25 cellular contexts compared by ENCODE assay signal in genomic region chr9:107861075-107861474, GRCh38.
A peak's percentile ranks its signal among the peaks of the same experiment; 100 is the strongest.
DNase-seq lines count a peak whose midpoint lies in the region; ATAC-seq and TF ChIP-seq lines count a peak whose summit lies in the region.
"Had no signal": no experiment of that assay in that cellular context is flagged by ENCODE, and none has a peak within 500 bp of the region (broad histone marks: within the 10 kb centered on the region; RNA-seq: fewer than 3 reads in every experiment).

No MANE protein-coding gene starts in this region.

- H3K4me1 ChIP-seq in H9 (ENCODE audit: insufficient read depth, low read length) (no peaks in the 10 kb centered on the region), neural progenitor cell (no peaks in the 10 kb centered on the region), lower lobe of right lung (no peaks in the 10 kb centered on the region)
- H3K4me1 ChIP-seq: Caco-2 had no signal

- CTCF ChIA-PET in WTC11 (lab: Charles Lee), result interaction anchor here (0.7 to 2.2 kb wide), 3 partner anchors 12 to 374 kb away, joined by 5 to 13 read pairs (median 6); no protein-coding TSS in a partner anchor

- H3K9ac ChIP-seq in H9 (ENCODE audit: extremely low read depth, insufficient read length, low read length) (no peak overlapping the region), neural progenitor cell (no peak overlapping the region)
- H3K9ac ChIP-seq: GM23248 had no signal

- peak; percentile 41; the same call in 1 of the 2 replicates for ATAC-seq in WTC11
- ATAC-seq in GM18873 (IDR thresholded peaks at IDR 0.05; ENCODE audit: low FRiP score, unreplicated experiment), result no peak
- no peak for ATAC-seq in lower lobe of right lung
- ATAC-seq: CD8-positive, alpha-beta T cell; HepG2; Panc1 had no signal

- POLR2A ChIA-PET in WTC11 (lab: Charles Lee), result no interaction called here

- H3F3A ChIP-seq in neural progenitor cell (ENCODE audit: low read depth), result no peaks in the 10 kb centered on the region

- no peak overlapping the region for H3K4me3 ChIP-seq in fibroblast of mammary gland (ENCODE audit: control insufficient read depth, low read depth, low read length)
- no peak overlapping the region for H3K4me3 ChIP-seq in neural progenitor cell
- H3K4me3 ChIP-seq in lower lobe of right lung, result no peak overlapping the region
- H3K4me3 ChIP-seq: GM23248 had no signal

- no peak overlapping the region for H3K18ac ChIP-seq in H9 (ENCODE audit: insufficient read length, low read depth, low read length)

- H3K27me3 Mint-ChIP-seq in H9 (ENCODE audit: low read depth), result no peaks in the 10 kb centered on the region
- no peaks in the 10 kb centered on the region for H3K27me3 Mint-ChIP-seq in WTC11 (ENCODE audit: low read depth)
- peaks cover 6% of the 10 kb centered on the region for H3K27me3 Mint-ChIP-seq in neural progenitor cell (ENCODE audit: insufficient read depth, low read depth)
- H3K27me3 Mint-ChIP-seq: B cell had no signal

- H3K79me2 ChIP-seq in H9 (ENCODE audit: insufficient read depth, low read length), result no peaks in the 10 kb centered on the region
- no peaks in the 10 kb centered on the region for H3K79me2 ChIP-seq in neural progenitor cell (ENCODE audit: low read depth)

- H3K4me3 Mint-ChIP-seq in H9 (no peak overlapping the region), WTC11 (no peak overlapping the region), neural progenitor cell (no peak overlapping the region)
- H3K4me3 Mint-ChIP-seq: B cell; CD8-positive, alpha-beta T cell had no signal

- no peak overlapping the region for H3K4ac ChIP-seq in H9 (ENCODE audit: low read depth, low read length)

- no peak overlapping the region for H3K27ac Mint-ChIP-seq in H9
- no peak overlapping the region for H3K27ac Mint-ChIP-seq in WTC11
- no peak overlapping the region for H3K27ac Mint-ChIP-seq in neural progenitor cell
- H3K27ac Mint-ChIP-seq: B cell; CD8-positive, alpha-beta T cell had no signal

- TF ChIP-seq CTCF in H9 (conservative IDR thresholded peaks at IDR 0.05) (peak; percentile 43; the same call in 1 of the 3 replicates), WTC11 (IDR thresholded peaks at IDR 0.05) (no peak), fibroblast of mammary gland (conservative IDR thresholded peaks at IDR 0.05; ENCODE audit: control insufficient read depth, insufficient read depth, low read depth, low read length) (peak; percentile 4), neural progenitor cell (IDR thresholded peaks at IDR 0.05) (peak; percentile 16), lower lobe of right lung (IDR thresholded peaks at IDR 0.05) (no peak)

- intact Hi-C loops in lower lobe of right lung (cut with DNase I), result no loop called here

- DNase-seq in H9, result no peak
- no peak for DNase-seq in WTC11 (ENCODE audit: low spot score)
- no peak for DNase-seq in fibroblast of mammary gland (ENCODE audit: low read depth)
- DNase-seq in neural progenitor cell (ENCODE audit: low spot score), result no peak
- DNase-seq in lower lobe of right lung, result no peak
- DNase-seq in DMS153 (lab: John Stamatoyannopoulos, UW), result no peak
- DNase-seq: Caco-2; CD8-positive, alpha-beta T cell; DMS79; EL; GDM1; GM23248; Kasumi-1; NCI-H1092 treated with DMSO at 0.1 percent for 48 hours; NCI-H1436; NCI-H1930; NCI-H2107; SHP77; T-helper 1 cell had no signal

- no peak overlapping the region for H4K8ac ChIP-seq in H9 (replicated peaks; ENCODE audit: insufficient read length, low read depth, low read length)

- H3K79me1 ChIP-seq in H9 (ENCODE audit: insufficient read depth, low read depth, low read length, poor library complexity, severe bottlenecking), result no peaks in the 10 kb centered on the region

- H2AK5ac ChIP-seq in H9 (ENCODE audit: insufficient read length, low read length), result no peak overlapping the region

- H2BK5ac ChIP-seq in H9 (ENCODE audit: insufficient read length, low read length), result no peak overlapping the region

- H3K23me2 ChIP-seq in H9 (ENCODE audit: insufficient read length, low read depth, low read length, poor library complexity, severe bottlenecking), result no peaks in the 10 kb centered on the region

- H3K36me3 ChIP-seq in neural progenitor cell (no peaks in the 10 kb centered on the region), lower lobe of right lung (no peaks in the 10 kb centered on the region)

- H2AFZ ChIP-seq in H9 (ENCODE audit: low read length), result no peak overlapping the region
- no peak overlapping the region for H2AFZ ChIP-seq in neural progenitor cell (replicated peaks)
- H2AFZ ChIP-seq: GM23248 had no signal

- H4K91ac ChIP-seq in H9 (ENCODE audit: insufficient read length, low read depth, low read length), result no peak overlapping the region

- H3K56ac ChIP-seq in H9 (ENCODE audit: insufficient read length, low read depth, low read length), result no peak overlapping the region

- H2BK20ac ChIP-seq in H9 (ENCODE audit: low read depth, low read length, poor library complexity, severe bottlenecking), result no peak overlapping the region

- H3K27me3 ChIP-seq in H9 (ENCODE audit: insufficient read depth, low read length), result no peaks in the 10 kb centered on the region
- H3K27me3 ChIP-seq in neural progenitor cell, result no peaks in the 10 kb centered on the region
- no peaks in the 10 kb centered on the region for H3K27me3 ChIP-seq in lower lobe of right lung (ENCODE audit: low read depth)

- H3K9me3 Mint-ChIP-seq in H9 (peaks cover 0 to 5% of the 10 kb centered on the region in 2 experiments; a peak in 3 of 5 replicates), WTC11 (peaks cover 5% of the 10 kb centered on the region; the same call in 1 of the 2 replicates), neural progenitor cell (peaks cover 3% of the 10 kb centered on the region)
- H3K9me3 Mint-ChIP-seq: CD8-positive, alpha-beta T cell had no signal

- H3K14ac ChIP-seq in H9 (ENCODE audit: insufficient read depth, low read length), result no peak overlapping the region

- H3T11ph ChIP-seq in H9 (ENCODE audit: low read length), result no peak overlapping the region

- H3K9me3 ChIP-seq in H9 (ENCODE audit: control insufficient read depth, low read depth, low read length) (no peaks in the 10 kb centered on the region), neural progenitor cell (ENCODE audit: low read depth) (no peaks in the 10 kb centered on the region), lower lobe of right lung (no peaks in the 10 kb centered on the region)
- H3K9me3 ChIP-seq: Caco-2 had no signal

- H3K36me3 Mint-ChIP-seq in H9 (ENCODE audit: insufficient read depth in 1 of 3, low read depth in 3 of 3) (peaks cover 0 to 5% (median 0%) of the 10 kb centered on the region in 3 experiments; a peak in 1 of 7 replicates), WTC11 (peaks cover 3% of the 10 kb centered on the region; the same call in 1 of the 2 replicates), neural progenitor cell (no peaks in the 10 kb centered on the region)
- H3K36me3 Mint-ChIP-seq: CD8-positive, alpha-beta T cell had no signal

- H3K27ac ChIP-seq in H9 (ENCODE audit: insufficient read length, low read depth, low read length) (no peak overlapping the region), neural progenitor cell (no peak overlapping the region), lower lobe of right lung (no peak overlapping the region)
- H3K27ac ChIP-seq: C4-2B, GM23248, RWPE1 had no signal

- H4K20me1 ChIP-seq in H9 (ENCODE audit: control insufficient read depth, insufficient read depth, insufficient read length), result no peaks in the 10 kb centered on the region
- no peaks in the 10 kb centered on the region for H4K20me1 ChIP-seq in neural progenitor cell (ENCODE audit: low read depth)

- H3K4me1 Mint-ChIP-seq in H9 (0 out of 4 replicates have a peak, but pooled peaks cover 0 to 6% of the 10 kb centered on the region in 2 experiments), WTC11 (peaks cover 3% of the 10 kb centered on the region; the same call in 1 of the 2 replicates), neural progenitor cell (no peaks in the 10 kb centered on the region)

- no peak overlapping the region for H3K23ac ChIP-seq in H9 (ENCODE audit: insufficient read length, low read depth, low read length)

- no peak overlapping the region for H2BK12ac ChIP-seq in H9 (ENCODE audit: insufficient read length, low read depth, low read length)

- no peak overlapping the region for H2BK15ac ChIP-seq in H9 (ENCODE audit: low read depth, low read length)

- no peak overlapping the region for H4K5ac ChIP-seq in H9 (ENCODE audit: insufficient read length, low read depth, low read length)

- no CpG with 5 or more reads among the region's 3 CpGs for WGBS in H9 (ENCODE audit: extremely low coverage, insufficient read length, low lambda C conversion rate)

- H3K4me2 ChIP-seq in H9 (ENCODE audit: insufficient read depth, insufficient read length, low read length), result no peak overlapping the region
- no peak overlapping the region for H3K4me2 ChIP-seq in neural progenitor cell

- H2BK120ac ChIP-seq in H9 (ENCODE audit: low read depth, low read length, poor library complexity, severe bottlenecking), result no peak overlapping the region

TF ChIP-seq in WTC11, 78 proteins besides CTCF, POLR2A, EP300 and RAD21:
- no peak for TF ChIP-seq IRF2 (CRISPR knock-in tag; IDR thresholded peaks at IDR 0.05; ENCODE audit: borderline replicate concordance, low read depth)
- TF ChIP-seq, protein P1, sequence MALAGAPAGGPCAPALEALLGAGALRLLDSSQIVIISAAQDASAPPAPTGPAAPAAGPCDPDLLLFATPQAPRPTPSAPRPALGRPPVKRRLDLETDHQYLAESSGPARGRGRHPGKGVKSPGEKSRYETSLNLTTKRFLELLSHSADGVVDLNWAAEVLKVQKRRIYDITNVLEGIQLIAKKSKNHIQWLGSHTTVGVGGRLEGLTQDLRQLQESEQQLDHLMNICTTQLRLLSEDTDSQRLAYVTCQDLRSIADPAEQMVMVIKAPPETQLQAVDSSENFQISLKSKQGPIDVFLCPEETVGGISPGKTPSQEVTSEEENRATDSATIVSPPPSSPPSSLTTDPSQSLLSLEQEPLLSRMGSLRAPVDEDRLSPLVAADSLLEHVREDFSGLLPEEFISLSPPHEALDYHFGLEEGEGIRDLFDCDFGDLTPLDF (CRISPR knock-in tag; IDR thresholded peaks at IDR 0.05), result no peak
- no peak for TF ChIP-seq MXD4 (CRISPR knock-in tag; IDR thresholded peaks at IDR 0.05; ENCODE audit: borderline replicate concordance)
- no peak for TF ChIP-seq ZNF232 (CRISPR knock-in tag; IDR thresholded peaks at IDR 0.05)
- TF ChIP-seq EMX1 (CRISPR knock-in tag; IDR thresholded peaks at IDR 0.05), result no peak
TF ChIP-seq in WTC11: peak in this region for 0.

Comparison
In these comparisons a context has a peak if more than half of its experiments do, and no peak if none do; other contexts are left out.
1. CTCF ChIP-seq: peak in H9 (single experiment), fibroblast of mammary gland (single experiment) and neural progenitor cell (single experiment); none in WTC11 (single experiment) and lower lobe of right lung (single experiment).